ENCODE assay signal across 22 cellular contexts in the genomic region with DNA sequence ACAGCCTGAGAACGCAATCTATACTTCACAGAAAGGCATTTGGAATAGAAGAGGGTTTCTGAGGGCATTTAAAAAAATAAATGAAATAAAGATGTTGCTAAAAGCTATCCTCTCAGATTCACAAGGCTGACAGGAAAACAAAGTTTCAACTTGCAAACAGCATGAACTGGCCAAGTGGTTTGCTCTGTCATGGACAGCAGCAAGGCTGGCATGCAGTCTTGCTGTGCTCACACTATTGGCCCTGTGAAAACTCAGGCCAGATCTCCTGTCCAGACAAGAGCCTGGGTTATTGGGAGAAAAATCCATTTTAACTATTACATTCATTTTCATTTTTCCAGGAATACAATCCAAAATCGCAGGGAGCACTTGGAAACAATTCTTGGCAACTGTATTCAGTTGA.
"Had no signal": no experiment of that assay in that cellular context is flagged by ENCODE, and none has a peak within 500 bp of the region (broad histone marks: within the 10 kb centered on the region; RNA-seq: fewer than 3 reads in every experiment).

No MANE protein-coding gene starts in this region.

- H3K36me3 Mint-ChIP-seq: activated naive CD8-positive, alpha-beta T cell; WTC11 had no signal

- H3K27me3 Mint-ChIP-seq: T-helper 17 cell had no signal

- H3K4me3 Mint-ChIP-seq: activated CD8-positive, alpha-beta T cell treated with anti-CD3 and anti-CD28 coated beads, Interleukin-2, amount 10 ng/mL, durations not matched to agents 7 days and 5 days; activated naive CD4-positive, alpha-beta T cell treated with anti-CD3 and anti-CD28 coated beads for 36 hours; activated naive CD8-positive, alpha-beta T cell; activated T-helper 1 cell treated with anti-CD3 and anti-CD28 coated beads, Interleukin-12 subunit alpha, Interleukin-12 subunit beta, Interleukin-2, Interleukin-4 antibody, amounts not matched to agents 30 ng/mL and 10 ng/mL and 1 ng/mL, durations not matched to agents 14 hours and 24 hours and 36 hours; T-helper 17 cell; WTC11 had no signal

- H3K4me1 Mint-ChIP-seq: T-helper 17 cell had no signal

- H3K9me3 Mint-ChIP-seq: activated naive CD4-positive, alpha-beta T cell treated with anti-CD3 and anti-CD28 coated beads for 36 hours; activated T-helper 1 cell treated with anti-CD3 and anti-CD28 coated beads, Interleukin-12 subunit alpha, Interleukin-12 subunit beta, Interleukin-2, Interleukin-4 antibody, amounts not matched to agents 30 ng/mL and 10 ng/mL and 1 ng/mL, durations not matched to agents 14 hours and 24 hours and 36 hours had no signal

- DNase-seq: activated CD4-positive, alpha-beta T cell treated with anti-CD3 and anti-CD28 coated beads for 48 hours; activated CD4-positive, alpha-beta T cell treated with anti-CD3 and anti-CD28 coated beads, Interleukin-2, amount 50 U/mL, for 4 hours; activated CD4-positive, CD25-positive, alpha-beta regulatory T cell treated with anti-CD3 and anti-CD28 coated beads, Interleukin-2, amount 50 U/mL, for 72 hours; activated CD8-positive, alpha-beta memory T cell treated with anti-CD3 and anti-CD28 coated beads, Interleukin-2, amount 50 U/mL, for 48 hours; activated CD8-positive, alpha-beta T cell treated with anti-CD3 and anti-CD28 coated beads, Interleukin-2, amount 10 ng/mL, durations not matched to agents 7 days and 5 days; activated effector memory CD4-positive, alpha-beta T cell treated with Interleukin-2 at 50 U/mL for 16 hours; activated naive CD4-positive, alpha-beta T cell treated with anti-CD3 and anti-CD28 coated beads for 36 hours; activated T-cell treated with anti-CD3 and anti-CD28 coated beads, Interleukin-2, amount 50 U/mL, for 1 hour; brain microvascular endothelial cell; NCI-H1105 treated with DMSO at 0.1 percent for 48 hours; NCI-H1436 treated with DMSO at 0.1 percent for 48 hours; NCI-H187; NCI-H2081; NCI-H510A treated with DMSO at 0.1 percent for 48 hours; NCI-H774; Peyer's patch; Right ventricle myocardium superior; T-helper 17 cell; T-helper 9 cell had no signal

- H3K27ac Mint-ChIP-seq: activated CD8-positive, alpha-beta T cell treated with anti-CD3 and anti-CD28 coated beads, Interleukin-2, amount 10 ng/mL, durations not matched to agents 7 days and 5 days; activated naive CD4-positive, alpha-beta T cell treated with anti-CD3 and anti-CD28 coated beads for 36 hours; activated naive CD8-positive, alpha-beta T cell; activated T-helper 1 cell treated with anti-CD3 and anti-CD28 coated beads, Interleukin-12 subunit alpha, Interleukin-12 subunit beta, Interleukin-2, Interleukin-4 antibody, amounts not matched to agents 30 ng/mL and 10 ng/mL and 1 ng/mL, durations not matched to agents 14 hours and 24 hours and 36 hours; T-helper 17 cell; WTC11 had no signal
